Comparison of ENCODE assay signal across 10 cellular contexts in genomic region chr9:130139251-130139650, GRCh38. TPM values are rescaled to one million over a fixed set of nuclear protein-coding genes. Genes with fewer than 3 reads are reported as not detected.
DNase-seq lines count a peak whose midpoint lies in the region; ATAC-seq and TF ChIP-seq lines count a peak whose summit lies in the region.
"Had no signal": no experiment of that assay in that cellular context is flagged by ENCODE, and none has a peak within 500 bp of the region (broad histone marks: within the 10 kb centered on the region; RNA-seq: fewer than 3 reads in every experiment).

No MANE protein-coding gene starts in this region.

- intact Hi-C loops in dorsolateral prefrontal cortex (cut with DNase I) (loop anchor here (5.0 to 10.0 kb wide), 2 partner anchors 33 to 64 kb away; partner anchors contain the start of gene NCS1 (in 2 of the 2)), prostate gland (cut with DNase I) (no loop called here), colonic mucosa (cut with DNase I) (no loop called here)

- H3K9me3 ChIP-seq in prostate gland (no peaks in the 10 kb centered on the region), colonic mucosa (no peaks in the 10 kb centered on the region), T-helper 17 cell (ENCODE audit: control insufficient read depth, low read length, poor library complexity, severe bottlenecking) (peaks cover 3% of the 10 kb centered on the region)
- H3K9me3 ChIP-seq: mucosa of descending colon had no signal

- WGBS in prostate gland, result 78% methylated on average over 10 of the region's 10 CpGs

- H3K36me3 ChIP-seq in prostate gland, result no peaks in the 10 kb centered on the region
- no peaks in the 10 kb centered on the region for H3K36me3 ChIP-seq in colonic mucosa

- peak overlapping the region in 54 of 59 donors; percentile 1 to 88 (median 71) for H3K27ac ChIP-seq in dorsolateral prefrontal cortex
- peak overlapping the region; percentile 10 to 38 for H3K27ac ChIP-seq in prostate gland
- H3K27ac ChIP-seq in colonic mucosa, result no peak overlapping the region

- H3K4me3 ChIP-seq in dorsolateral prefrontal cortex, result no peak overlapping the region
- no peak overlapping the region for H3K4me3 ChIP-seq in prostate gland
- H3K4me3 ChIP-seq in colonic mucosa, result no peak overlapping the region
- H3K4me3 ChIP-seq: mucosa of descending colon had no signal

- H3K27ac Mint-ChIP-seq in T-helper 17 cell, result no peak overlapping the region

- H3K4me1 Mint-ChIP-seq in T-helper 17 cell, result peaks cover 18% of the 10 kb centered on the region

- H3K4me1 ChIP-seq in prostate gland (replicated peaks) (no peaks in the 10 kb centered on the region), colonic mucosa (no peaks in the 10 kb centered on the region)

- peaks cover 10% of the 10 kb centered on the region for H3K27me3 Mint-ChIP-seq in T-helper 17 cell

- no peak for TF ChIP-seq POLR2A in prostate gland (IDR thresholded peaks at IDR 0.05)

- no peak for ATAC-seq in HG02798 (IDR thresholded peaks at IDR 0.05; ENCODE audit: poor library complexity, unreplicated experiment)
- ATAC-seq in T-helper 17 cell, result no peak

- no peak overlapping the region for H3K4me3 Mint-ChIP-seq in T-helper 17 cell

- no peak overlapping the region for H3K9ac ChIP-seq in colonic mucosa (ENCODE audit: low read depth in 2 of 2, low read length in 2 of 2)

- DNase-seq in DMS79 (lab: John Stamatoyannopoulos, UW) (peak; percentile 70), NCI-H2107 treated with DMSO at 0.1 percent for 48 hours (lab: John Stamatoyannopoulos, UW; ENCODE audit: unreplicated experiment) (peak; percentile 74), dorsolateral prefrontal cortex (no peak), prostate gland (ENCODE audit: low spot score) (no peak), colonic mucosa (no peak), T-helper 17 cell (no peak), hippocampal formation (lab: John Stamatoyannopoulos, UW) (no peak)
- DNase-seq: CD4-positive, alpha-beta memory T cell had no signal

- H3K27me3 ChIP-seq in dorsolateral prefrontal cortex, result no peaks in the 10 kb centered on the region
- no peaks in the 10 kb centered on the region for H3K27me3 ChIP-seq in prostate gland (replicated peaks; ENCODE audit: insufficient read depth)
- H3K27me3 ChIP-seq in colonic mucosa, result no peaks in the 10 kb centered on the region

- peaks cover 2% of the 10 kb centered on the region for H3K36me3 Mint-ChIP-seq in T-helper 17 cell (ENCODE audit: low read depth)

- TF ChIP-seq CTCF in dorsolateral prefrontal cortex (IDR thresholded peaks at IDR 0.05 in 54 of 56, conservative IDR thresholded peaks at IDR 0.05 in 2 of 56; ENCODE audit: low read depth in 1 of 56, partially characterized antibody in 56 of 56), result no peak
- TF ChIP-seq CTCF in prostate gland (IDR thresholded peaks at IDR 0.05), result no peak
- TF ChIP-seq CTCF in colonic mucosa (IDR thresholded peaks at IDR 0.05), result no peak

RNA-seq across cellular contexts. Expression of gene NCS1, which starts 33.0 kb away (rescaled TPM):
- total RNA-seq in dorsolateral prefrontal cortex, result 100 to 1,000 TPM; 134 to 718 (median 501) TPM
- total RNA-seq in prostate gland, result 10 to 100 TPM; 19.1 to 28.5 TPM
- total RNA-seq in colonic mucosa, result 10 to 100 TPM in 1 of 2 donors, 1 to 10 TPM in 1; 3.8 to 21.3 TPM
- total RNA-seq in T-helper 17 cell, result under 1 TPM; 0.12 to 0.31 TPM

Comparison
In these comparisons a context has a peak if more than half of its experiments do, and no peak if none do; other contexts are left out.
1. DNase-seq: peak in DMS79 (single experiment) and NCI-H2107 treated with DMSO at 0.1 percent for 48 hours (single experiment); none in dorsolateral prefrontal cortex (0 of 10), prostate gland (single experiment), colonic mucosa (single experiment), T-helper 17 cell (0 of 3) and hippocampal formation (0 of 2).
2. RNA of gene NCS1, which starts 33.0 kb away (total RNA-seq): 134 to 718 TPM in dorsolateral prefrontal cortex; 19.1 to 28.5 TPM in prostate gland, 3.8 to 21.3 TPM in colonic mucosa and 0.12 to 0.31 TPM in T-helper 17 cell; every median in the first group is over 4 times any median in the second.
3. intact Hi-C loops: an anchor here in dorsolateral prefrontal cortex (5.0 to 10.0 kb wide); none called in prostate gland and colonic mucosa.